In genomic region chr1:191284175-191284574, GRCh38 we compare ENCODE assay signal across 31 cellular contexts.
"Had no signal": no experiment of that assay in that cellular context is flagged by ENCODE, and none has a peak within 500 bp of the region (broad histone marks: within the 10 kb centered on the region; RNA-seq: fewer than 3 reads in every experiment).

No MANE protein-coding gene starts in this region.

- H3K27me3 ChIP-seq: ascending aorta, breast epithelium, cardiac muscle cell, colonic mucosa, esophagus squamous epithelium, gastroesophageal sphincter had no signal

- H3K9me3 ChIP-seq: ascending aorta, colonic mucosa had no signal

- H3K27ac ChIP-seq: ascending aorta, breast epithelium, cardiac muscle cell, colonic mucosa, epithelial cell of prostate, esophagus squamous epithelium, gastroesophageal sphincter, WERI-Rb-1 had no signal

- H3K4me1 ChIP-seq: ascending aorta, breast epithelium, colonic mucosa, esophagus squamous epithelium, gastroesophageal sphincter had no signal

- H3K4me3 ChIP-seq: ascending aorta, breast epithelium, cardiac muscle cell, colonic mucosa, esophagus squamous epithelium, gastroesophageal sphincter had no signal

- FAIRE-seq: endometrium, endothelial cell of umbilical vein had no signal

- H3K36me3 ChIP-seq: ascending aorta, breast epithelium, cardiac muscle cell, colonic mucosa, esophagus squamous epithelium, gastroesophageal sphincter, WERI-Rb-1 had no signal

- DNase-seq: activated CD4-positive, alpha-beta memory T cell treated with anti-CD3 and anti-CD28 coated beads, Interleukin-2, amount 10 ng/mL, durations not matched to agents 7 days and 5 days; activated CD4-positive, alpha-beta T cell treated with anti-CD3 and anti-CD28 coated beads for 36 hours; activated CD4-positive, alpha-beta T cell treated with anti-CD3 and anti-CD28 coated beads, Interleukin-2, amount 10 ng/mL, durations not matched to agents 24 days and 14 days; activated CD4-positive, alpha-beta T cell treated with anti-CD3 and anti-CD28 coated beads, Interleukin-2, amount 50 U/mL, for 4 hours; activated CD4-positive, CD25-positive, alpha-beta regulatory T cell; activated CD4-positive, CD25-positive, alpha-beta regulatory T cell treated with anti-CD3 and anti-CD28 coated beads, Interleukin-2, amount 50 U/mL, for 72 hours; activated CD8-positive, alpha-beta memory T cell treated with anti-CD3 and anti-CD28 coated beads, Interleukin-2, amount 50 U/mL, for 48 hours; activated gamma-delta T cell; activated naive CD4-positive, alpha-beta T cell; activated naive CD4-positive, alpha-beta T cell treated with anti-CD3 and anti-CD28 coated beads, Interleukin-2, amount 10 ng/mL, durations not matched to agents 7 days and 5 days; activated naive CD8-positive, alpha-beta T cell treated with anti-CD3 and anti-CD28 coated beads, Interleukin-2, amount 10 ng/mL, durations not matched to agents 7 days and 5 days; activated T-cell treated with anti-CD3 and anti-CD28 coated beads for 4 hours; activated T-cell treated with anti-CD3 and anti-CD28 coated beads, Interleukin-2, amount 50 U/mL, for 24 hours; activated T-cell treated with anti-CD3 and anti-CD28 coated beads, Interleukin-2, amount 50 U/mL, for 72 hours; central memory CD4-positive, alpha-beta T cell; cerebellar nuclear complex; colonic mucosa; effector CD8-positive, alpha-beta T cell; esophagus squamous epithelium; foreskin melanocyte; T-helper 17 cell; T1000; WERI-Rb-1 had no signal

- ATAC-seq: activated CD4-positive, alpha-beta T cell treated with anti-CD3 and anti-CD28 coated beads for 36 hours; activated naive CD4-positive, alpha-beta T cell treated with anti-CD3 and anti-CD28 coated beads, Interleukin-2, amount 50 U/mL, for 72 hours; activated T-cell treated with anti-CD3 and anti-CD28 coated beads, Interleukin-2, amount 50 U/mL, for 72 hours; gastroesophageal sphincter; T-helper 17 cell had no signal
